8 cellular contexts compared by ENCODE assay signal in the genomic region with DNA sequence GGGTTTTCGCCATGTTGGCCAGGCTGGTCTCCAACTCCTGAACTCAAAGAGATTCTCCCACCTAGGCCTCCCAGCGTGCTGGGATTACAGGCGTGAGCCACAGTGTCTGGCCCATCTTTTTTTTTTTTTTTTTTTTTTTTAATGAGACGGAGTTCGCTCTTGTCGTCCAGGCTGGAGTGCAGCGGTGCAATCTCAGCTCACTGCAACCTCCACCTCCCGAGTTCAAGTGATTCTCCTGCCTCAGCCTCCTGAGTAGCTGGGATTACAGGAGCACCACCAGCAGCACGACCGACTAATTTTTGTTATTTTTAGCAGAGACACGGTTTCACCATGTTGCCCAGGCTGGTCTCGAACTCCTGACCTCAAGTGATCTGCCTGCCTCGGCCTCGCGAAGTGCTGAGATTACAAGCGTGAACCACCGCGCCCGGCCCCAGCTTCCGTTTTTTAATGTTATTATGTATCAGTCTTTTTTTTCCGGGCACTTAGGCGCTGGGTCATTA. TPM values are rescaled to one million over a fixed set of nuclear protein-coding genes. Genes with fewer than 3 reads are reported as not detected.
DNase-seq lines count a peak whose midpoint lies in the region; ATAC-seq and TF ChIP-seq lines count a peak whose summit lies in the region.
"Not testable (repeated sequence)": the region's sequence is repeated elsewhere in the genome, so short reads cannot be mapped to it uniquely, and the experiment has no call there.

No MANE protein-coding gene starts in this region.

- H3K27me3 Mint-ChIP-seq in activated naive CD8-positive, alpha-beta T cell; natural killer cell treated with Interleukin-12 subunit alpha and Interleukin-12 subunit beta and Interleukin-15 and Interleukin-18, amount 100 ng/mL, for 72 hours; stimulated activated naive B cell treated with anti-CD40 and anti-IgM and Interleukin-4, amounts not matched to agents 10 μg/mL and 1 μg/mL and 100 μg/mL, for 72 hours: not testable (repeated sequence)

- not testable (repeated sequence) for H3K36me3 ChIP-seq in SJCRH30; effector memory CD4-positive, alpha-beta T cell (ENCODE audit: control insufficient read depth, insufficient read depth, low read length)

- not testable (repeated sequence) for H3K27ac Mint-ChIP-seq in activated naive CD8-positive, alpha-beta T cell
- H3K27ac Mint-ChIP-seq in natural killer cell treated with Interleukin-12 subunit alpha and Interleukin-12 subunit beta and Interleukin-15 and Interleukin-18, amount 100 ng/mL, for 72 hours: peak overlapping the region; percentile 84 to 85
- peak overlapping the region; percentile 95 for H3K27ac Mint-ChIP-seq in stimulated activated naive B cell treated with anti-CD40 and anti-IgM and Interleukin-4, amounts not matched to agents 10 μg/mL and 1 μg/mL and 100 μg/mL, for 72 hours

- not testable (repeated sequence) for H3K27me3 ChIP-seq in SJCRH30; effector memory CD4-positive, alpha-beta T cell (replicated peaks; ENCODE audit: control insufficient read depth, insufficient read depth, low read length, poor library complexity, severe bottlenecking)

- peak overlapping the region; percentile 94 for H3K27ac ChIP-seq in SJCRH30
- peak overlapping the region; percentile 68 for H3K27ac ChIP-seq in effector memory CD4-positive, alpha-beta T cell (ENCODE audit: insufficient read depth, low read length, poor library complexity, severe bottlenecking)

- peak overlapping the region; percentile 51 for H3K4me3 ChIP-seq in AG09309 (ENCODE audit: control insufficient read depth, low read depth, low read length)
- peak overlapping the region; percentile 46 for H3K4me3 ChIP-seq in HFF-Myc (replicated peaks; ENCODE audit: low read depth, low read length)
- H3K4me3 ChIP-seq in SJCRH30: peak overlapping the region; percentile 79
- H3K4me3 ChIP-seq in effector memory CD4-positive, alpha-beta T cell (ENCODE audit: insufficient read depth, low read depth, low read length, poor library complexity, severe bottlenecking): peak overlapping the region; percentile 67
- H3K4me3 ChIP-seq in iPS-11a (ENCODE audit: low read depth, low read length): peak overlapping the region; percentile 45

- TF ChIP-seq CTCF in AG09309 (IDR thresholded peaks at IDR 0.05; ENCODE audit: control insufficient read depth, insufficient read depth, low read depth, low read length, missing control alignments); HFF-Myc (IDR thresholded peaks at IDR 0.05; ENCODE audit: low read depth, low read length, missing control alignments): not testable (repeated sequence)

- peak overlapping the region; percentile 69 for H3K4me3 Mint-ChIP-seq in activated naive CD8-positive, alpha-beta T cell
- peak overlapping the region; percentile 84 for H3K4me3 Mint-ChIP-seq in natural killer cell treated with Interleukin-12 subunit alpha and Interleukin-12 subunit beta and Interleukin-15 and Interleukin-18, amount 100 ng/mL, for 72 hours
- H3K4me3 Mint-ChIP-seq in stimulated activated naive B cell treated with anti-CD40 and anti-IgM and Interleukin-4, amounts not matched to agents 10 μg/mL and 1 μg/mL and 100 μg/mL, for 72 hours: peak overlapping the region; percentile 90 to 92

- not testable (repeated sequence) for H3K36me3 Mint-ChIP-seq in activated naive CD8-positive, alpha-beta T cell; natural killer cell treated with Interleukin-12 subunit alpha and Interleukin-12 subunit beta and Interleukin-15 and Interleukin-18, amount 100 ng/mL, for 72 hours; stimulated activated naive B cell treated with anti-CD40 and anti-IgM and Interleukin-4, amounts not matched to agents 10 μg/mL and 1 μg/mL and 100 μg/mL, for 72 hours

- H3K9me3 ChIP-seq in SJCRH30 (replicated peaks); effector memory CD4-positive, alpha-beta T cell (ENCODE audit: control insufficient read depth, low read length): not testable (repeated sequence)

- not testable (repeated sequence) for H3K4me1 ChIP-seq in SJCRH30; effector memory CD4-positive, alpha-beta T cell (ENCODE audit: control insufficient read depth, insufficient read depth, low read length, poor library complexity, severe bottlenecking)

- H3K4me1 Mint-ChIP-seq in activated naive CD8-positive, alpha-beta T cell (ENCODE audit: low read depth): peaks cover 35% of the 10 kb centered on the region
- H3K4me1 Mint-ChIP-seq in natural killer cell treated with Interleukin-12 subunit alpha and Interleukin-12 subunit beta and Interleukin-15 and Interleukin-18, amount 100 ng/mL, for 72 hours (ENCODE audit: low read depth in 2 of 2): peaks cover 14 to 20% of the 10 kb centered on the region in 2 donors
- H3K4me1 Mint-ChIP-seq in stimulated activated naive B cell treated with anti-CD40 and anti-IgM and Interleukin-4, amounts not matched to agents 10 μg/mL and 1 μg/mL and 100 μg/mL, for 72 hours: peaks cover 6 to 15% of the 10 kb centered on the region in 2 donors

- DNase-seq in AG09309 (ENCODE audit: low read depth); HFF-Myc (ENCODE audit: extremely low read depth, low read depth); SJCRH30; effector memory CD4-positive, alpha-beta T cell; natural killer cell treated with Interleukin-12 subunit alpha and Interleukin-12 subunit beta and Interleukin-15 and Interleukin-18, amount 100 ng/mL, for 72 hours (ENCODE audit: low spot score); stimulated activated naive B cell treated with anti-CD40 and anti-IgM and Interleukin-4, amounts not matched to agents 10 μg/mL and 1 μg/mL and 100 μg/mL, for 72 hours: not testable (repeated sequence)

- not testable (repeated sequence) for ATAC-seq in natural killer cell treated with Interleukin-12 subunit alpha and Interleukin-12 subunit beta and Interleukin-15 and Interleukin-18, amount 100 ng/mL, for 72 hours; stimulated activated naive B cell treated with anti-CD40 and anti-IgM and Interleukin-4, amounts not matched to agents 10 μg/mL and 1 μg/mL and 100 μg/mL, for 72 hours (replicated peaks)

- H3K9me3 Mint-ChIP-seq in activated naive CD8-positive, alpha-beta T cell (ENCODE audit: low read depth); natural killer cell treated with Interleukin-12 subunit alpha and Interleukin-12 subunit beta and Interleukin-15 and Interleukin-18, amount 100 ng/mL, for 72 hours; stimulated activated naive B cell treated with anti-CD40 and anti-IgM and Interleukin-4, amounts not matched to agents 10 μg/mL and 1 μg/mL and 100 μg/mL, for 72 hours: not testable (repeated sequence)

RNA-seq across cellular contexts. Expression of a gene that starts 17.3 kb away (rescaled TPM):
- not detected in 2 replicates for total RNA-seq in SJCRH30 (2014; rRNA removed; shearing (Covaris generic))
- not detected for total RNA-seq in natural killer cell treated with Interleukin-12 subunit alpha and Interleukin-12 subunit beta and Interleukin-15 and Interleukin-18, amount 100 ng/mL, for 72 hours

RNA-seq across cellular contexts. Expression of a gene that starts 22.8 kb away (rescaled TPM):
- 15.0 and 15.3 TPM in 2 replicates for total RNA-seq in SJCRH30 (2014; rRNA removed; shearing (Covaris generic))
- total RNA-seq in natural killer cell treated with Interleukin-12 subunit alpha and Interleukin-12 subunit beta and Interleukin-15 and Interleukin-18, amount 100 ng/mL, for 72 hours: 10 to 100 TPM; 16.1 to 30.7 TPM
